Comparison of ENCODE assay signal across 8 cellular contexts in the genomic region with DNA sequence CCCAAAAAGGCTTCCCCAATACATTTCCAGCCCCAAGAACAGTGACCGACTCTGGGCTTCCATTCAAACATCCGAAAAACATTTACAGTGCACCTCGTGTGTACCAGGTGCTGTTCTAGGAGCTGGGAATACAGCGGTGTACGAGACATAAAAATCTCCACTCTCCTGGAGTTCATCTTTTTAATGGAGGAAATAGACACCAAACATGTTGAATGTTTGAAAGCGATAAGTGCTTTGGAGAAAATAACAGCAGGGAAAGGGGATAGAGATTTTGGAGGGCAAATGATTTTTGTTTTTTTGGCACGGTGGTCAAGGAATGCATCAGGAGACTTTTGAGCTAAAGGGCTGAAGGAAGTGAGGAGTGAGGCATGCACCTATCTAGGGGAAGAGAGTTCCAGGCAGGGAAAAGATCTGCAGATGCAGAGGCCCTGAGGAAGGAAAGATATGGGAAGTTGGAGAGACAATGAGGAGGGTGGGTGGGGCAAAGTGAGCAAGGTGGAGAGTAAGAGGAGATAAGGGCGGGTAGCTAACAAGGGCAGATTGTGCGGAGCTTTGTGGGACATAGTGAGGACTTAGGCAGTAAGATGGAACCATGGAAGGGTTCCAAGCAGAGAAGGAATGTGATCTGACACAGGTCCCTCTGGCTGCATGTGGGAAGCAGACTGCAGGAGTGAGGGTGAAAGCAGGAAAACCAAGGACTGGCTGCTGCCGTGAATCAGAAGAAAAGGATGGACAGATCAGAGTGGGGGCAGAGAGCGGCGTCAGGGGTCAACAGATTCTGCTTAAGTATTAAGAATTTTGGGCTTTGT. TPM values are rescaled to one million over a fixed set of nuclear protein-coding genes. Genes with fewer than 3 reads are reported as not detected.
DNase-seq lines count a peak whose midpoint lies in the region; ATAC-seq and TF ChIP-seq lines count a peak whose summit lies in the region.

No MANE protein-coding gene starts in this region.

- DNase-seq in Peyer's patch, result no peak
- DNase-seq in erythroblast (lab: John Stamatoyannopoulos, UW), result peak; percentile 45 to 54
- no peak for DNase-seq in omental fat pad (ENCODE audit: low spot score)
- no peak for DNase-seq in GF-D8 (lab: John Stamatoyannopoulos, UW)
- no peak for DNase-seq in SIG-M5 treated with dmso at 0.1 percent for 504 hours (lab: John Stamatoyannopoulos, UW; ENCODE audit: unreplicated experiment)

- TF ChIP-seq POLR2A in Peyer's patch (IDR thresholded peaks at IDR 0.05) (no peak), erythroblast (IDR thresholded peaks at IDR 0.05; ENCODE audit: low read length) (peak; percentile 58)

- H3K36me3 ChIP-seq in Peyer's patch, result no peaks in the 10 kb centered on the region

- ATAC-seq in omental fat pad (ENCODE audit: low FRiP score), result peak; percentile 9
- ATAC-seq in HG02970 (IDR thresholded peaks at IDR 0.05; ENCODE audit: low FRiP score, unreplicated experiment), result no peak
- ATAC-seq in HG03139 (IDR thresholded peaks at IDR 0.05; ENCODE audit: unreplicated experiment), result no peak

- no peaks in the 10 kb centered on the region for H3K27me3 ChIP-seq in Peyer's patch

- peaks cover 0 to 32% (median 11%) of the 10 kb centered on the region in 4 donors for H3K4me1 ChIP-seq in Peyer's patch

- TF ChIP-seq CTCF in Peyer's patch (IDR thresholded peaks at IDR 0.05), result no peak
- no peak for TF ChIP-seq CTCF in omental fat pad (IDR thresholded peaks at IDR 0.05)

- H3K4me3 ChIP-seq in GM08714 (ENCODE audit: low read length), result peak overlapping the region; percentile 54; the same call in 1 of the 2 replicates
- peak overlapping the region; percentile 85 to 93 (median 88) for H3K4me3 ChIP-seq in Peyer's patch

- H3K9me3 ChIP-seq in Peyer's patch, result no peaks in the 10 kb centered on the region

- peak overlapping the region; percentile 85 to 87 (median 85) for H3K27ac ChIP-seq in Peyer's patch

RNA-seq across cellular contexts. Expression of gene FBL, which starts 0.7 kb away (rescaled TPM):
- total RNA-seq in Peyer's patch (100 to 1,000 TPM in 3 of 4 donors, 10 to 100 TPM in 1; 42.4 to 206 (median 103) TPM), omental fat pad (100 to 1,000 TPM; 103 to 194 (median 125) TPM)

RNA-seq across cellular contexts. Expression of gene DYRK1B, which starts 12.9 kb away (rescaled TPM):
- total RNA-seq in Peyer's patch (10 to 100 TPM in 3 of 4 donors, 1 to 10 TPM in 1; 8.3 to 38.7 (median 17.3) TPM), omental fat pad (1 to 10 TPM; 4.6 to 9.9 (median 5.3) TPM)

Comparison
In these comparisons a context has a peak if more than half of its experiments do, and no peak if none do; other contexts are left out.
1. DNase-seq: peak in erythroblast (2 of 2); none in Peyer's patch (0 of 3), omental fat pad (single experiment), GF-D8 (single experiment) and SIG-M5 treated with dmso at 0.1 percent for 504 hours (single experiment).